ENCODE assay signal across 16 cellular contexts in genomic region chr10:77692782-77693181, GRCh38. TPM values are rescaled to one million over a fixed set of nuclear protein-coding genes. Genes with fewer than 3 reads are reported as not detected.
A peak's percentile ranks its signal among the peaks of the same experiment; 100 is the strongest.
DNase-seq lines count a peak whose midpoint lies in the region; FAIRE-seq and TF ChIP-seq lines count a peak whose summit lies in the region.
"Had no signal": no experiment of that assay in that cellular context is flagged by ENCODE, and none has a peak within 500 bp of the region (broad histone marks: within the 10 kb centered on the region; RNA-seq: fewer than 3 reads in every experiment).

No MANE protein-coding gene starts in this region.

- H3K4me1 ChIP-seq in CD8-positive, alpha-beta memory T cell (ENCODE audit: insufficient read depth, low read length), result no peaks in the 10 kb centered on the region
- H3K4me1 ChIP-seq: psoas muscle had no signal

- DNase-seq in DMS79 (lab: John Stamatoyannopoulos, UW), result peak; percentile 59
- DNase-seq in NCI-H226, result peak; percentile 33
- DNase-seq in cardiac fibroblast (ENCODE audit: low read depth in 2 of 2), result peak; percentile 46 to 55
- peak; percentile 88 for DNase-seq in kidney tubule cell (ENCODE audit: low spot score)
- no peak for DNase-seq in globus pallidus (ENCODE audit: low spot score)
- no peak for DNase-seq in activated CD8-positive, alpha-beta memory T cell treated with anti-CD3 and anti-CD28 coated beads, Interleukin-2, amount 50 U/mL, for 4 hours
- DNase-seq in CD8-positive, alpha-beta memory T cell, result no peak
- DNase-seq in GM12891 (ENCODE audit: insufficient read length, low spot score), result no peak
- DNase-seq: activated CD8-positive, alpha-beta T cell treated with anti-CD3 and anti-CD28 coated beads, Interleukin-2, amount 10 ng/mL, durations not matched to agents 7 days and 5 days; aorta; effector CD8-positive, alpha-beta T cell; kidney glomerular epithelial cell; psoas muscle had no signal

- no peak overlapping the region for H3K27ac ChIP-seq in CD8-positive, alpha-beta memory T cell (ENCODE audit: low read depth, low read length)
- H3K27ac ChIP-seq: BLaER1 treated with 17β-estradiol and CSF1 and Interleukin-3, amounts not matched to agents 10 nM and 100 nM; psoas muscle; SK-N-MC had no signal

- TF ChIP-seq POLR2A in GM12891 (IDR thresholded peaks at IDR 0.05; ENCODE audit: low read depth, low read length), result no peak

- H3K27me3 Mint-ChIP-seq in CD8-positive, alpha-beta memory T cell, result peaks cover 22 to 24% of the 10 kb centered on the region in 2 donors

- H3K9me3 Mint-ChIP-seq in CD8-positive, alpha-beta memory T cell, result no peaks in the 10 kb centered on the region
- H3K9me3 Mint-ChIP-seq: activated T-helper 2 cell treated with anti-CD3 and anti-CD28 coated beads, Interferon-gamma antibody, Interleukin-2, Interleukin-4, amounts not matched to agents 10 μg/mL and 5 μg/mL and 100 μg/mL, durations not matched to agents 14 hours and 24 hours and 36 hours had no signal

- no peaks in the 10 kb centered on the region for H3K36me3 ChIP-seq in CD8-positive, alpha-beta memory T cell (ENCODE audit: insufficient read depth, low read length)
- H3K36me3 ChIP-seq: BLaER1 treated with 17β-estradiol and CSF1 and Interleukin-3, amounts not matched to agents 10 nM and 100 nM had no signal

- POLR2A ChIA-PET in CD8-positive, alpha-beta memory T cell (lab: Charles Lee), result no interaction called here

- no peaks in the 10 kb centered on the region for H3K27me3 ChIP-seq in CD8-positive, alpha-beta memory T cell (ENCODE audit: insufficient read depth, low read length, poor library complexity, severe bottlenecking)
- H3K27me3 ChIP-seq: BLaER1 treated with 17β-estradiol and CSF1 and Interleukin-3, amounts not matched to agents 10 nM and 100 nM had no signal

- no peaks in the 10 kb centered on the region for H3K4me1 Mint-ChIP-seq in CD8-positive, alpha-beta memory T cell

- no peaks in the 10 kb centered on the region for H3K9me3 ChIP-seq in CD8-positive, alpha-beta memory T cell (ENCODE audit: low read length)
- H3K9me3 ChIP-seq: psoas muscle had no signal

- CTCF ChIA-PET in CD8-positive, alpha-beta memory T cell (lab: Charles Lee), result interaction anchor here (0.9 to 1.0 kb wide), 2 partner anchors 19 to 519 kb away, joined by 3 to 4 read pairs; no protein-coding TSS in a partner anchor

- no peak overlapping the region for H3K27ac Mint-ChIP-seq in CD8-positive, alpha-beta memory T cell
- H3K27ac Mint-ChIP-seq: activated CD8-positive, alpha-beta T cell treated with anti-CD3 and anti-CD28 coated beads, Interleukin-2, amount 10 ng/mL, durations not matched to agents 7 days and 5 days; activated T-helper 2 cell treated with anti-CD3 and anti-CD28 coated beads, Interferon-gamma antibody, Interleukin-2, Interleukin-4, amounts not matched to agents 10 μg/mL and 5 μg/mL and 100 μg/mL, durations not matched to agents 14 hours and 24 hours and 36 hours had no signal

- TF ChIP-seq CTCF in cardiac fibroblast (IDR thresholded peaks at IDR 0.05; ENCODE audit: low read depth, low read length), result peak; percentile 12

- no peak overlapping the region for H3K4me3 ChIP-seq in cardiac fibroblast (replicated peaks in 1 of 2; ENCODE audit: low read depth in 2 of 2, low read length in 2 of 2)
- H3K4me3 ChIP-seq in CD8-positive, alpha-beta memory T cell (ENCODE audit: low read length), result no peak overlapping the region
- H3K4me3 ChIP-seq: BLaER1 treated with 17β-estradiol and CSF1 and Interleukin-3, amounts not matched to agents 10 nM and 100 nM; psoas muscle; SK-N-MC had no signal

- no peaks in the 10 kb centered on the region for H3K36me3 Mint-ChIP-seq in CD8-positive, alpha-beta memory T cell

- no peak for FAIRE-seq in GM12891 (lab: Jason Lieb, UNC)

- H3K4me3 Mint-ChIP-seq in CD8-positive, alpha-beta memory T cell, result no peak overlapping the region
- H3K4me3 Mint-ChIP-seq: activated CD8-positive, alpha-beta T cell treated with anti-CD3 and anti-CD28 coated beads, Interleukin-2, amount 10 ng/mL, durations not matched to agents 7 days and 5 days had no signal

TF ChIP-seq in GM12891, 5 proteins besides CTCF, POLR2A, EP300 and RAD21:
- TF ChIP-seq SPI1 (IDR thresholded peaks at IDR 0.05; ENCODE audit: low read depth, low read length) (no peak), TAF1 (IDR thresholded peaks at IDR 0.05; ENCODE audit: low read depth, low read length) (no peak), POLR2AphosphoS5 (IDR thresholded peaks at IDR 0.05; ENCODE audit: low read depth, low read length) (no peak), PAX5 (IDR thresholded peaks at IDR 0.05; ENCODE audit: insufficient read depth, low read length, severe bottlenecking) (no peak), POU2F2 (IDR thresholded peaks at IDR 0.05; ENCODE audit: low read depth, low read length) (no peak)

RNA-seq across cellular contexts. Expression of gene KCNMA1, which starts 55.2 kb away (rescaled TPM):
- under 1 TPM; 0.20 to 0.31 TPM for total RNA-seq in CD8-positive, alpha-beta memory T cell
- polyA plus RNA-seq in CD8-positive, alpha-beta memory T cell, result not detected
- 0.42 TPM for polyA plus RNA-seq in GM12891 (2012; ENCODE audit: low read depth, missing spikeins)

Comparison
In these comparisons a context has a peak if more than half of its experiments do, and no peak if none do; other contexts are left out.
1. DNase-seq: peak in DMS79 (single experiment), NCI-H226 (single experiment), cardiac fibroblast (2 of 2) and kidney tubule cell (single experiment); none in globus pallidus (single experiment), activated CD8-positive, alpha-beta memory T cell treated with anti-CD3 and anti-CD28 coated beads, Interleukin-2, amount 50 U/mL, for 4 hours (single experiment), CD8-positive, alpha-beta memory T cell (0 of 5) and GM12891 (single experiment).